In the genomic region with DNA sequence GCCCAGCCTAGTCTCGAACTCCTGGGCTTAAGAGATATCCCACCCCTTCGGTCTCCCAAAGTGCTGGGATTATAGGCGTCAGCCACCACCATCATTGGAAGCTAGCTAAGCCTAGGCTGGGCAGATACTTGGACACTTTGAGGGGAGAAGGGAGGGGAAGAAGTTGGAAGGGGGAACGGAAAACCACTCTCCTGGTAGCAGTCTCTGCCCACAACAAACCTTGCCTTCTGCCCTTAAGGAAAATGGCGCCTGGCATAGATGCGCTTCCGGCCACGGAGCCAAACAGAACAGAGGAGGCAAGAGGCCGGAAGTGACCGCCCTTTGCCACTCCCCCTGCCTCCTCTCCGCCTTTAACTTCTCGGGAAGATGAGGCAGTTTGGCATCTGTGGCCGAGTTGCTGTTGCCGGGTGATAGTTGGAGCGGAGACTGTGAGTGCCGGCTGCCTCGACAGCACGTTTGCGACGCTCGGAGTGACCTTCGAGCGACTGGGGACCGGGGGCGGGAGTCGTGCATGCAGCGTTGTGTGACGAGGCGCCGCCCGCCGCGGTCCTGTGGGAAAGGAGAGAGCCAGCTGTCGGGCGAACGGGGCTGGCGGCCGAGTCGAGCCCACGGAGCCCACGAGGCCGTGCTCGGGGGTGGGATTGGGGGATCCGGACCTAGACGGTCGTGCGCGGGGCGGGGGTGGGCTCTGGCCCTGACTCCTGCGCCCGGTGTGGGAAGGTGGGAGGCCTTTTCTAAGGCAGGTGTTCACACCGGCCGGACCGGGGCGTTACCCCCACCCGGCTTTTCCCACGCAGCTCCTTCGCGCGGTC, we compare ENCODE assay signal across 8 cellular contexts. TPM values are rescaled to one million over a fixed set of nuclear protein-coding genes. Genes with fewer than 3 reads are reported as not detected.
A peak's percentile ranks its signal among the peaks of the same experiment; 100 is the strongest.
DNase-seq lines count a peak whose midpoint lies in the region; ATAC-seq and TF ChIP-seq lines count a peak whose summit lies in the region.

A gene (plus strand): TSS at position 327 of the 812 bp plus-strand sequence. CDS start 1,143 bp downstream, outside the sequence.

- peaks cover 9% of the 10 kb centered on the region in 2 donors for H3K4me1 ChIP-seq in mucosa of rectum (ENCODE audit: control insufficient read depth in 2 of 2, insufficient read depth in 2 of 2, low read length in 2 of 2)

- H3K36me3 ChIP-seq in mucosa of rectum (ENCODE audit: control insufficient read depth in 2 of 2, insufficient read depth in 2 of 2, low read length in 2 of 2), result peaks cover 11 to 17% of the 10 kb centered on the region in 2 donors

- H3K4me1 Mint-ChIP-seq in activated T-cell treated with anti-CD3 and anti-CD28 coated beads, Interleukin-2, amount 50 U/mL, for 24 hours (ENCODE audit: low read depth), result peaks cover 25% of the 10 kb centered on the region

- peak within 1 kb of the TSS; percentile 98 for H3K4me3 Mint-ChIP-seq in activated T-cell treated with anti-CD3 and anti-CD28 coated beads, Interleukin-2, amount 50 U/mL, for 24 hours

- no peaks in the 10 kb centered on the region for H3K9me3 Mint-ChIP-seq in activated T-cell treated with anti-CD3 and anti-CD28 coated beads, Interleukin-2, amount 50 U/mL, for 24 hours

- H3K27me3 Mint-ChIP-seq in activated T-cell treated with anti-CD3 and anti-CD28 coated beads, Interleukin-2, amount 50 U/mL, for 24 hours, result no peaks in the 10 kb centered on the region

- H3K36me3 Mint-ChIP-seq in activated T-cell treated with anti-CD3 and anti-CD28 coated beads, Interleukin-2, amount 50 U/mL, for 24 hours (ENCODE audit: low read depth), result peaks cover 44% of the 10 kb centered on the region

- peak; percentile 96 for ATAC-seq in GM21717 (IDR thresholded peaks at IDR 0.05; ENCODE audit: unreplicated experiment)

- H3K27ac Mint-ChIP-seq in activated T-cell treated with anti-CD3 and anti-CD28 coated beads, Interleukin-2, amount 50 U/mL, for 24 hours, result peak within 1 kb of the TSS; percentile 98

- H3K9me3 ChIP-seq in mucosa of rectum (ENCODE audit: control insufficient read depth in 2 of 2, low read length in 2 of 2), result no peaks in the 10 kb centered on the region

- H3K27me3 ChIP-seq in mucosa of rectum (ENCODE audit: control insufficient read depth in 2 of 2, insufficient read depth in 2 of 2, low read length in 2 of 2), result no peaks in the 10 kb centered on the region

- H3K9ac ChIP-seq in mucosa of rectum (ENCODE audit: low read depth in 1 of 2, low read length in 2 of 2), result peak within 1 kb of the TSS; percentile 71 to 82

- H3K27ac ChIP-seq in mucosa of rectum (ENCODE audit: low read depth in 2 of 2, low read length in 2 of 2), result peak within 1 kb of the TSS; percentile 87 to 88

- DNase-seq in DMS153 treated with DMSO at 0.1 percent for 48 hours (lab: John Stamatoyannopoulos, UW; ENCODE audit: unreplicated experiment) (peak; percentile 89), KBM-7 (peak; percentile 97), erythroblast (lab: John Stamatoyannopoulos, UW) (peak; percentile 94)
- DNase-seq in activated T-cell treated with anti-CD3 and anti-CD28 coated beads, Interleukin-2, amount 50 U/mL, for 24 hours, result peak; percentile 88
- DNase-seq in stimulated activated CD8-positive, alpha-beta memory T cell treated with anti-CD3 and anti-CD28 coated beads, Interleukin-4, amount 100 ng/mL, for 48 hours, result peak; percentile 90

- H3K4me3 ChIP-seq in mucosa of rectum (ENCODE audit: low read length in 2 of 2), result peak within 1 kb of the TSS; percentile 91 to 95

- TF ChIP-seq POLR2A in erythroblast (IDR thresholded peaks at IDR 0.05; ENCODE audit: low read length), result peak; percentile 79

- in situ Hi-C loops in KBM-7 (cut with MboI; ENCODE audit: low pct_unique_long_range_greater_than_20kb, low sequenced_read_pairs), result loop anchor here (25.0 kb wide), 1 partner anchor 215 kb away; a partner anchor contains a TSS

TF ChIP-seq in PFSK-1, 5 proteins besides CTCF, POLR2A, EP300 and RAD21:
- TF ChIP-seq POLR2AphosphoS5 (IDR thresholded peaks at IDR 0.05; ENCODE audit: low read depth, low read length) (peak; percentile 69), SIN3A (IDR thresholded peaks at IDR 0.05; ENCODE audit: borderline replicate concordance, insufficient read depth, low read length) (peak; percentile 75; the same call in 1 of the 2 replicates), FOXP2 (optimal IDR thresholded peaks at IDR 0.05; ENCODE audit: borderline replicate concordance, extremely low read depth, extremely low read length, insufficient read depth) (peak; percentile 6), TAF1 (IDR thresholded peaks at IDR 0.05; ENCODE audit: borderline replicate concordance, insufficient read depth, low read length) (peak; percentile 74; the same call in 1 of the 2 replicates)
- TF ChIP-seq, protein P1, sequence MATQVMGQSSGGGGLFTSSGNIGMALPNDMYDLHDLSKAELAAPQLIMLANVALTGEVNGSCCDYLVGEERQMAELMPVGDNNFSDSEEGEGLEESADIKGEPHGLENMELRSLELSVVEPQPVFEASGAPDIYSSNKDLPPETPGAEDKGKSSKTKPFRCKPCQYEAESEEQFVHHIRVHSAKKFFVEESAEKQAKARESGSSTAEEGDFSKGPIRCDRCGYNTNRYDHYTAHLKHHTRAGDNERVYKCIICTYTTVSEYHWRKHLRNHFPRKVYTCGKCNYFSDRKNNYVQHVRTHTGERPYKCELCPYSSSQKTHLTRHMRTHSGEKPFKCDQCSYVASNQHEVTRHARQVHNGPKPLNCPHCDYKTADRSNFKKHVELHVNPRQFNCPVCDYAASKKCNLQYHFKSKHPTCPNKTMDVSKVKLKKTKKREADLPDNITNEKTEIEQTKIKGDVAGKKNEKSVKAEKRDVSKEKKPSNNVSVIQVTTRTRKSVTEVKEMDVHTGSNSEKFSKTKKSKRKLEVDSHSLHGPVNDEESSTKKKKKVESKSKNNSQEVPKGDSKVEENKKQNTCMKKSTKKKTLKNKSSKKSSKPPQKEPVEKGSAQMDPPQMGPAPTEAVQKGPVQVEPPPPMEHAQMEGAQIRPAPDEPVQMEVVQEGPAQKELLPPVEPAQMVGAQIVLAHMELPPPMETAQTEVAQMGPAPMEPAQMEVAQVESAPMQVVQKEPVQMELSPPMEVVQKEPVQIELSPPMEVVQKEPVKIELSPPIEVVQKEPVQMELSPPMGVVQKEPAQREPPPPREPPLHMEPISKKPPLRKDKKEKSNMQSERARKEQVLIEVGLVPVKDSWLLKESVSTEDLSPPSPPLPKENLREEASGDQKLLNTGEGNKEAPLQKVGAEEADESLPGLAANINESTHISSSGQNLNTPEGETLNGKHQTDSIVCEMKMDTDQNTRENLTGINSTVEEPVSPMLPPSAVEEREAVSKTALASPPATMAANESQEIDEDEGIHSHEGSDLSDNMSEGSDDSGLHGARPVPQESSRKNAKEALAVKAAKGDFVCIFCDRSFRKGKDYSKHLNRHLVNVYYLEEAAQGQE (IDR thresholded peaks at IDR 0.05; ENCODE audit: insufficient read depth in 1 of 2, low read depth in 2 of 2, low read length in 2 of 2), result no peak

RNA-seq across cellular contexts. Expression of the gene that starts here (rescaled TPM):
- 5.0 TPM for polyA plus RNA-seq in PFSK-1 (2012; ENCODE audit: insufficient read length, low read depth)

Comparison
In these comparisons a context has a peak if more than half of its experiments do, and no peak if none do; other contexts are left out.
1. Peak in every context shown above with its lines: DNase-seq, ATAC-seq, H3K4me3 ChIP-seq and H3K27ac ChIP-seq.